ENCODE assay signal across 2 cellular contexts in the genomic region with DNA sequence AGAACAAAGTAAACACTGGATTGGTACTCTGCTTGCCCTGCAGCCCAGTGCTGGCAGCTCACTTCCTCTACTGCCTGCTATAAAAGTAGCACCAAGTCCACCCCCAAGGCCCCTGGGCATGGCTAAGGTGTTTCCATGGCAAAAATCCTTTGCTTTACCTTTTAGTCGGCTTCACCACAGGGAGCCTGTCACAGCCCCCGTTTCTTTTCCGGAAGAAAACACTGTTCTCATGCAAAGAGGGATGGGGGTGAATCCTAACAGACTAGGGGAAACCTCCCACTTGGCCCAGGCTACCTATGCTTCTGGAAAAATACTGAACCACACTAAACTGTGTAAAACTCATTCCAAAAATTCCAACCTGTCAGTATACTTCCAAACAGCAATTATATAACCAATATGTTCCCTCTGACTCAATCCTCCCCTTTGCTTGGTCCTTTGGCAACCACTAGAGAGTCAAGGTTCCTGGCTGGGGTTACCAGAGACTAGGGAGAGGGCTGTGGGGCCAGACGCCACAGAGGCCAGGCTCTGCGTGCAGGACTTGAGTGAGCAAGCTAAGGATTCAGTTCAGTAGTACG.
TF ChIP-seq lines count a peak whose summit lies in the region.

No MANE protein-coding gene starts in this region.

TF ChIP-seq in H1, 55 proteins besides CTCF, POLR2A, EP300 and RAD21:
- TF ChIP-seq SIN3A (conservative IDR thresholded peaks at IDR 0.05 in 1 of 2, IDR thresholded peaks at IDR 0.05 in 1 of 2; ENCODE audit: low read depth in 1 of 2, low read length in 2 of 2) (0 out of 4 replicates have a peak, but pooled peaks of 1 of the 2 experiments have one; percentile 77), ASH2L (IDR thresholded peaks at IDR 0.05; ENCODE audit: low read length) (no peak), TBP (IDR thresholded peaks at IDR 0.05; ENCODE audit: low read depth, low read length) (no peak), SP1 (IDR thresholded peaks at IDR 0.05; ENCODE audit: low read depth, low read length) (peak; percentile 44; the same call in 1 of the 2 replicates), GTF2F1 (IDR thresholded peaks at IDR 0.05; ENCODE audit: borderline replicate concordance, low read depth, low read length) (no peak), EGR1 (IDR thresholded peaks at IDR 0.05; ENCODE audit: borderline replicate concordance, low read depth, low read length) (0 out of 2 replicates have a peak, but pooled peaks have one; percentile 20), HDAC2 (IDR thresholded peaks at IDR 0.05; ENCODE audit: borderline replicate concordance in 1 of 2, low read depth in 2 of 2, low read length in 2 of 2) (0 out of 4 replicates have a peak, but pooled peaks of 1 of the 2 experiments have one; percentile 27), POU5F1 (IDR thresholded peaks at IDR 0.05; ENCODE audit: low read depth, low read length) (no peak)
- TF ChIP-seq, protein P1, sequence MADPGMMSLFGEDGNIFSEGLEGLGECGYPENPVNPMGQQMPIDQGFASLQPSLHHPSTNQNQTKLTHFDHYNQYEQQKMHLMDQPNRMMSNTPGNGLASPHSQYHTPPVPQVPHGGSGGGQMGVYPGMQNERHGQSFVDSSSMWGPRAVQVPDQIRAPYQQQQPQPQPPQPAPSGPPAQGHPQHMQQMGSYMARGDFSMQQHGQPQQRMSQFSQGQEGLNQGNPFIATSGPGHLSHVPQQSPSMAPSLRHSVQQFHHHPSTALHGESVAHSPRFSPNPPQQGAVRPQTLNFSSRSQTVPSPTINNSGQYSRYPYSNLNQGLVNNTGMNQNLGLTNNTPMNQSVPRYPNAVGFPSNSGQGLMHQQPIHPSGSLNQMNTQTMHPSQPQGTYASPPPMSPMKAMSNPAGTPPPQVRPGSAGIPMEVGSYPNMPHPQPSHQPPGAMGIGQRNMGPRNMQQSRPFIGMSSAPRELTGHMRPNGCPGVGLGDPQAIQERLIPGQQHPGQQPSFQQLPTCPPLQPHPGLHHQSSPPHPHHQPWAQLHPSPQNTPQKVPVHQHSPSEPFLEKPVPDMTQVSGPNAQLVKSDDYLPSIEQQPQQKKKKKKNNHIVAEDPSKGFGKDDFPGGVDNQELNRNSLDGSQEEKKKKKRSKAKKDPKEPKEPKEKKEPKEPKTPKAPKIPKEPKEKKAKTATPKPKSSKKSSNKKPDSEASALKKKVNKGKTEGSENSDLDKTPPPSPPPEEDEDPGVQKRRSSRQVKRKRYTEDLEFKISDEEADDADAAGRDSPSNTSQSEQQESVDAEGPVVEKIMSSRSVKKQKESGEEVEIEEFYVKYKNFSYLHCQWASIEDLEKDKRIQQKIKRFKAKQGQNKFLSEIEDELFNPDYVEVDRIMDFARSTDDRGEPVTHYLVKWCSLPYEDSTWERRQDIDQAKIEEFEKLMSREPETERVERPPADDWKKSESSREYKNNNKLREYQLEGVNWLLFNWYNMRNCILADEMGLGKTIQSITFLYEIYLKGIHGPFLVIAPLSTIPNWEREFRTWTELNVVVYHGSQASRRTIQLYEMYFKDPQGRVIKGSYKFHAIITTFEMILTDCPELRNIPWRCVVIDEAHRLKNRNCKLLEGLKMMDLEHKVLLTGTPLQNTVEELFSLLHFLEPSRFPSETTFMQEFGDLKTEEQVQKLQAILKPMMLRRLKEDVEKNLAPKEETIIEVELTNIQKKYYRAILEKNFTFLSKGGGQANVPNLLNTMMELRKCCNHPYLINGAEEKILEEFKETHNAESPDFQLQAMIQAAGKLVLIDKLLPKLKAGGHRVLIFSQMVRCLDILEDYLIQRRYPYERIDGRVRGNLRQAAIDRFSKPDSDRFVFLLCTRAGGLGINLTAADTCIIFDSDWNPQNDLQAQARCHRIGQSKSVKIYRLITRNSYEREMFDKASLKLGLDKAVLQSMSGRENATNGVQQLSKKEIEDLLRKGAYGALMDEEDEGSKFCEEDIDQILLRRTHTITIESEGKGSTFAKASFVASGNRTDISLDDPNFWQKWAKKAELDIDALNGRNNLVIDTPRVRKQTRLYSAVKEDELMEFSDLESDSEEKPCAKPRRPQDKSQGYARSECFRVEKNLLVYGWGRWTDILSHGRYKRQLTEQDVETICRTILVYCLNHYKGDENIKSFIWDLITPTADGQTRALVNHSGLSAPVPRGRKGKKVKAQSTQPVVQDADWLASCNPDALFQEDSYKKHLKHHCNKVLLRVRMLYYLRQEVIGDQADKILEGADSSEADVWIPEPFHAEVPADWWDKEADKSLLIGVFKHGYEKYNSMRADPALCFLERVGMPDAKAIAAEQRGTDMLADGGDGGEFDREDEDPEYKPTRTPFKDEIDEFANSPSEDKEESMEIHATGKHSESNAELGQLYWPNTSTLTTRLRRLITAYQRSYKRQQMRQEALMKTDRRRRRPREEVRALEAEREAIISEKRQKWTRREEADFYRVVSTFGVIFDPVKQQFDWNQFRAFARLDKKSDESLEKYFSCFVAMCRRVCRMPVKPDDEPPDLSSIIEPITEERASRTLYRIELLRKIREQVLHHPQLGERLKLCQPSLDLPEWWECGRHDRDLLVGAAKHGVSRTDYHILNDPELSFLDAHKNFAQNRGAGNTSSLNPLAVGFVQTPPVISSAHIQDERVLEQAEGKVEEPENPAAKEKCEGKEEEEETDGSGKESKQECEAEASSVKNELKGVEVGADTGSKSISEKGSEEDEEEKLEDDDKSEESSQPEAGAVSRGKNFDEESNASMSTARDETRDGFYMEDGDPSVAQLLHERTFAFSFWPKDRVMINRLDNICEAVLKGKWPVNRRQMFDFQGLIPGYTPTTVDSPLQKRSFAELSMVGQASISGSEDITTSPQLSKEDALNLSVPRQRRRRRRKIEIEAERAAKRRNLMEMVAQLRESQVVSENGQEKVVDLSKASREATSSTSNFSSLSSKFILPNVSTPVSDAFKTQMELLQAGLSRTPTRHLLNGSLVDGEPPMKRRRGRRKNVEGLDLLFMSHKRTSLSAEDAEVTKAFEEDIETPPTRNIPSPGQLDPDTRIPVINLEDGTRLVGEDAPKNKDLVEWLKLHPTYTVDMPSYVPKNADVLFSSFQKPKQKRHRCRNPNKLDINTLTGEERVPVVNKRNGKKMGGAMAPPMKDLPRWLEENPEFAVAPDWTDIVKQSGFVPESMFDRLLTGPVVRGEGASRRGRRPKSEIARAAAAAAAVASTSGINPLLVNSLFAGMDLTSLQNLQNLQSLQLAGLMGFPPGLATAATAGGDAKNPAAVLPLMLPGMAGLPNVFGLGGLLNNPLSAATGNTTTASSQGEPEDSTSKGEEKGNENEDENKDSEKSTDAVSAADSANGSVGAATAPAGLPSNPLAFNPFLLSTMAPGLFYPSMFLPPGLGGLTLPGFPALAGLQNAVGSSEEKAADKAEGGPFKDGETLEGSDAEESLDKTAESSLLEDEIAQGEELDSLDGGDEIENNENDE (IDR thresholded peaks at IDR 0.05; ENCODE audit: insufficient replicate concordance, low read length): peak; percentile 42
TF ChIP-seq in H1: peak in this region for 5.

TF ChIP-seq in HepG2, 621 proteins besides CTCF, POLR2A, EP300 and RAD21:
- TF ChIP-seq BCL6 (CRISPR knock-in tag; IDR thresholded peaks at IDR 0.05): 0 out of 2 replicates have a peak, but pooled peaks have one; percentile 35
- TF ChIP-seq ZNF598 (CRISPR knock-in tag; IDR thresholded peaks at IDR 0.05; ENCODE audit: borderline replicate concordance): 0 out of 2 replicates have a peak, but pooled peaks have one; percentile 35
- no peak for TF ChIP-seq CENPT (CRISPR knock-in tag; IDR thresholded peaks at IDR 0.05; ENCODE audit: low read depth)
- TF ChIP-seq, protein P2, sequence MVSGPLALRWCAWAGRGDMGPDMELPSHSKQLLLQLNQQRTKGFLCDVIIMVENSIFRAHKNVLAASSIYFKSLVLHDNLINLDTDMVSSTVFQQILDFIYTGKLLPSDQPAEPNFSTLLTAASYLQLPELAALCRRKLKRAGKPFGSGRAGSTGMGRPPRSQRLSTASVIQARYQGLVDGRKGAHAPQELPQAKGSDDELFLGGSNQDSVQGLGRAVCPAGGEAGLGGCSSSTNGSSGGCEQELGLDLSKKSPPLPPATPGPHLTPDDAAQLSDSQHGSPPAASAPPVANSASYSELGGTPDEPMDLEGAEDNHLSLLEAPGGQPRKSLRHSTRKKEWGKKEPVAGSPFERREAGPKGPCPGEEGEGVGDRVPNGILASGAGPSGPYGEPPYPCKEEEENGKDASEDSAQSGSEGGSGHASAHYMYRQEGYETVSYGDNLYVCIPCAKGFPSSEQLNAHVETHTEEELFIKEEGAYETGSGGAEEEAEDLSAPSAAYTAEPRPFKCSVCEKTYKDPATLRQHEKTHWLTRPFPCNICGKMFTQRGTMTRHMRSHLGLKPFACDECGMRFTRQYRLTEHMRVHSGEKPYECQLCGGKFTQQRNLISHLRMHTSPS (CRISPR knock-in tag; IDR thresholded peaks at IDR 0.05; ENCODE audit: low read depth): no peak
- no peak for TF ChIP-seq SOX13 (IDR thresholded peaks at IDR 0.05)
- TF ChIP-seq SOX13 (CRISPR knock-in tag; conservative IDR thresholded peaks at IDR 0.05 in 1 of 2, IDR thresholded peaks at IDR 0.05 in 1 of 2): 0 out of 4 replicates have a peak, but pooled peaks of 1 of the 2 experiments have one; percentile 3
- peak; percentile 14 for TF ChIP-seq TEAD3 (CRISPR knock-in tag; optimal IDR thresholded peaks at IDR 0.05; ENCODE audit: borderline replicate concordance)
